9 cellular contexts compared by ENCODE assay signal in genomic region chr10:118568327-118568848, GRCh38. TPM values are rescaled to one million over a fixed set of nuclear protein-coding genes. Genes with fewer than 3 reads are reported as not detected.
A peak's percentile ranks its signal among the peaks of the same experiment; 100 is the strongest.
DNase-seq lines count a peak whose midpoint lies in the region; ATAC-seq and TF ChIP-seq lines count a peak whose summit lies in the region.
"Had no signal": no experiment of that assay in that cellular context is flagged by ENCODE, and none has a peak within 500 bp of the region (broad histone marks: within the 10 kb centered on the region; RNA-seq: fewer than 3 reads in every experiment).

No MANE protein-coding gene starts in this region.

- no peaks in the 10 kb centered on the region for H3K4me1 Mint-ChIP-seq in stimulated activated naive B cell treated with anti-CD40 and anti-IgM and Interleukin-4, amounts not matched to agents 10 μg/mL and 1 μg/mL and 100 μg/mL, for 72 hours

- no peaks in the 10 kb centered on the region for H3K79me2 ChIP-seq in ACC112 (ENCODE audit: control insufficient read depth, insufficient read depth, low read length, unreplicated experiment)

- peak overlapping the region; percentile 87 for H2AFZ ChIP-seq in ACC112 (ENCODE audit: low read length, unreplicated experiment)

- H3K27ac Mint-ChIP-seq in stimulated activated naive B cell treated with anti-CD40 and anti-IgM and Interleukin-4, amounts not matched to agents 10 μg/mL and 1 μg/mL and 100 μg/mL, for 72 hours, result no peak overlapping the region

- peak; percentile 68 to 73 for ATAC-seq in stimulated activated naive B cell treated with anti-CD40 and anti-IgM and Interleukin-4, amounts not matched to agents 10 μg/mL and 1 μg/mL and 100 μg/mL, for 72 hours (replicated peaks)
- no peak for ATAC-seq in GM18861 (IDR thresholded peaks at IDR 0.05; ENCODE audit: unreplicated experiment)

- DNase-seq in NCI-H1092 treated with DMSO at 0.1 percent for 48 hours (lab: John Stamatoyannopoulos, UW) (peak; percentile 6), dorsolateral prefrontal cortex (no peak), lung microvascular endothelial cell (ENCODE audit: low read depth in 2 of 2) (peak; percentile 63 to 72)
- peak; percentile 7 to 55 for DNase-seq in activated CD4-positive, alpha-beta T cell treated with anti-CD3 and anti-CD28 coated beads for 24 hours (ENCODE audit: low read depth in 2 of 2)
- peak; percentile 16 for DNase-seq in stimulated activated naive B cell treated with anti-CD40 and anti-IgM and Interleukin-4, amounts not matched to agents 10 μg/mL and 1 μg/mL and 100 μg/mL, for 72 hours

- H3K27me3 ChIP-seq in ACC112 (ENCODE audit: insufficient read depth, low read length) (0 out of 2 replicates have a peak, but pooled peaks cover 7% of the 10 kb centered on the region), dorsolateral prefrontal cortex (peaks cover 0 to 3% (median 0%) of the 10 kb centered on the region in 45 donors)

- TF ChIP-seq CTCF in GM12874 (IDR thresholded peaks at IDR 0.05; ENCODE audit: insufficient read depth, low read depth, low read length) (peak; percentile 53; the same call in 1 of the 2 replicates), dorsolateral prefrontal cortex (IDR thresholded peaks at IDR 0.05 in 54 of 56, conservative IDR thresholded peaks at IDR 0.05 in 2 of 56; ENCODE audit: low read depth in 1 of 56, partially characterized antibody in 56 of 56) (peak; percentile 69 to 94 (median 84))

- H3K27ac ChIP-seq in ACC112 (ENCODE audit: low read depth, low read length) (no peak overlapping the region), dorsolateral prefrontal cortex (peak overlapping the region in 3 of 59 donors; percentile 17 to 74 (median 47))

- intact Hi-C loops in dorsolateral prefrontal cortex (cut with DNase I), result loop anchor here (1.0 to 10.0 kb wide), 3 partner anchors 152 to 1074 kb away; no protein-coding TSS in a partner anchor

- no peak overlapping the region for H3K4me3 Mint-ChIP-seq in stimulated activated naive B cell treated with anti-CD40 and anti-IgM and Interleukin-4, amounts not matched to agents 10 μg/mL and 1 μg/mL and 100 μg/mL, for 72 hours

- H3K36me3 Mint-ChIP-seq in stimulated activated naive B cell treated with anti-CD40 and anti-IgM and Interleukin-4, amounts not matched to agents 10 μg/mL and 1 μg/mL and 100 μg/mL, for 72 hours, result no peaks in the 10 kb centered on the region

- peaks cover 19% of the 10 kb centered on the region for H3K4me1 ChIP-seq in ACC112 (ENCODE audit: control insufficient read depth, insufficient read depth, low read length, unreplicated experiment)

- no peaks in the 10 kb centered on the region for H3K36me3 ChIP-seq in ACC112 (ENCODE audit: insufficient read depth, low read length)

- H3K27me3 Mint-ChIP-seq in stimulated activated naive B cell treated with anti-CD40 and anti-IgM and Interleukin-4, amounts not matched to agents 10 μg/mL and 1 μg/mL and 100 μg/mL, for 72 hours, result peaks cover 21 to 24% of the 10 kb centered on the region in 2 donors

- H3K9me3 Mint-ChIP-seq in stimulated activated naive B cell treated with anti-CD40 and anti-IgM and Interleukin-4, amounts not matched to agents 10 μg/mL and 1 μg/mL and 100 μg/mL, for 72 hours, result no peaks in the 10 kb centered on the region

- H3K4me3 ChIP-seq in ACC112 (ENCODE audit: low read depth, low read length) (peak overlapping the region; percentile 64), dorsolateral prefrontal cortex (peak overlapping the region in 6 of 59 donors; percentile 18 to 39 (median 26))

RNA-seq across cellular contexts. Expression of gene PRLHR, which starts 27.1 kb away (rescaled TPM):
- total RNA-seq in dorsolateral prefrontal cortex (1 to 10 TPM in 104 of 120 experiments, under 1 TPM in 16; 0.25 to 4.6 (median 1.7) TPM), lung microvascular endothelial cell (not detected in 2 replicates)
- total RNA-seq: pulmonary artery endothelial cell had no signal

Comparison
In these comparisons a context has a peak if more than half of its experiments do, and no peak if none do; other contexts are left out.
1. DNase-seq: peak in NCI-H1092 treated with DMSO at 0.1 percent for 48 hours (single experiment), activated CD4-positive, alpha-beta T cell treated with anti-CD3 and anti-CD28 coated beads for 24 hours (2 of 2), lung microvascular endothelial cell (2 of 2) and stimulated activated naive B cell treated with anti-CD40 and anti-IgM and Interleukin-4, amounts not matched to agents 10 μg/mL and 1 μg/mL and 100 μg/mL, for 72 hours (single experiment); none in dorsolateral prefrontal cortex (0 of 10).